In the genomic region with DNA sequence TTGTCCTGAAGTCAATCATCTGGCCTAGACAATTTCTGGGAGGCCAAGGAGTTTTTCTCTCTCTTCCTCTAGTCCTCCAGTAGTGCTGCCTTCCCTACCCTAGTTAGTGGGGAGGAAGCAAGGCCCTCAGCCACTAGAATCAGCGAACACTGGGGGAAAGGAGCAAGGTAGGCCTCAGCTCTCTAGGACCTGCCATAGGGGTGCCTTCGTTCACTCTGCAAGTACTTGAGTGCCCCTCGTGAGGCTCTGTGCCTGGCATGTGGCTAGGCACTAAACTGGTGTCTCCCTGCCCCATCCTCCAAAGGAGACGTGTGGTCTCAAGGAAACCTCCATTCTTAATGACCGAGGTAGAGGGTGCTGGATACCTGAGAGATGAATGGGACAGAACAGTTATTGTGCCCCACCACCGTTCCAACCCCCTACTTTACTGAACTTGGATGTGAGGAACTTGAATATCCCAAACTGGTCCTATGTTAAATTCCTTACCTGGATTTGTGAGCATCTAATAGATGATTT, we compare ENCODE assay signal across 10 cellular contexts. TPM values are rescaled to one million over a fixed set of nuclear protein-coding genes. Genes with fewer than 3 reads are reported as not detected.
DNase-seq lines count a peak whose midpoint lies in the region; ATAC-seq, FAIRE-seq and TF ChIP-seq lines count a peak whose summit lies in the region.
"Had no signal": no experiment of that assay in that cellular context is flagged by ENCODE, and none has a peak within 500 bp of the region (broad histone marks: within the 10 kb centered on the region; RNA-seq: fewer than 3 reads in every experiment).

No MANE protein-coding gene starts in this region.

- POLR2A ChIA-PET in activated B cell treated with CpG ODN at 0.5 μM for 24 hours (lab: Charles Lee) = interaction anchor here (1.0 to 2.6 kb wide), 5 partner anchors 13 to 172 kb away, joined by 4 to 14 read pairs (median 10); a partner anchor contains a TSS

- H3K27ac ChIP-seq in heart left ventricle (peak overlapping the region in 4 of 12 donors; percentile 13 to 93 (median 50)), right cardiac atrium (ENCODE audit: low read length) (no peak overlapping the region), keratinocyte (ENCODE audit: control insufficient read depth, insufficient read depth, low read length) (peak overlapping the region; percentile 89), upper lobe of right lung (peak overlapping the region; percentile 74)
- H3K27ac ChIP-seq: SJSA1 had no signal

- no peaks in the 10 kb centered on the region for H4K20me1 ChIP-seq in keratinocyte (ENCODE audit: control insufficient read depth, extremely low read depth, insufficient read depth, low read length)

- dilution Hi-C loops in keratinocyte (cut with MboI; ENCODE audit: extremely low pct_ligation_motif_present, low sequenced_read_pairs) = no loop called here

- H3K27me3 ChIP-seq in heart left ventricle (no peaks in the 10 kb centered on the region), right cardiac atrium (ENCODE audit: control insufficient read depth, insufficient read depth) (no peaks in the 10 kb centered on the region), keratinocyte (ENCODE audit: control insufficient read depth, extremely low read depth, insufficient read depth, low read length) (no peaks in the 10 kb centered on the region), upper lobe of right lung (no peaks in the 10 kb centered on the region)
- H3K27me3 ChIP-seq: SJSA1 had no signal

- no peak for FAIRE-seq in keratinocyte (lab: Jason Lieb, UNC)

- peak overlapping the region; percentile 85 for H3K4me3 Mint-ChIP-seq in activated B cell treated with CpG ODN at 0.5 μM for 24 hours

- DNase-seq in heart left ventricle (no peak), right cardiac atrium (no peak), activated B cell treated with CpG ODN at 0.5 μM for 24 hours (no peak), keratinocyte (ENCODE audit: low read depth, low spot score) (no peak), upper lobe of right lung (no peak), NCI-H1417 (lab: John Stamatoyannopoulos, UW) (no peak), DMS 273 treated with DMSO at 0.1 percent for 48 hours (lab: John Stamatoyannopoulos, UW) (no peak)
- DNase-seq: nephron progenitor cell had no signal

- H3K36me3 Mint-ChIP-seq in activated B cell treated with CpG ODN at 0.5 μM for 24 hours (ENCODE audit: low read depth) = peaks cover 26% of the 10 kb centered on the region

- peak overlapping the region; percentile 97 for H3K27ac Mint-ChIP-seq in activated B cell treated with CpG ODN at 0.5 μM for 24 hours
- H3K27ac Mint-ChIP-seq: nephron progenitor cell had no signal

- H3K4me2 ChIP-seq in keratinocyte (ENCODE audit: control insufficient read depth, extremely low read depth, insufficient read depth, low read depth, low read length) = peak overlapping the region; percentile 98

- H3K4me1 Mint-ChIP-seq in activated B cell treated with CpG ODN at 0.5 μM for 24 hours = peaks cover 64% of the 10 kb centered on the region

- H3K27me3 Mint-ChIP-seq in activated B cell treated with CpG ODN at 0.5 μM for 24 hours = no peaks in the 10 kb centered on the region

- H3K4me3 ChIP-seq in heart left ventricle (peak overlapping the region in 7 of 12 donors; percentile 47 to 71 (median 53)), right cardiac atrium (ENCODE audit: low read length) (no peak overlapping the region), keratinocyte (ENCODE audit: control insufficient read depth in 2 of 3, extremely low read depth in 1 of 3, insufficient read depth in 2 of 3, low read depth in 1 of 3, low read length in 3 of 3) (peak overlapping the region; percentile 60 to 86 (median 73)), upper lobe of right lung (peak overlapping the region; percentile 47)
- H3K4me3 ChIP-seq: SJSA1 had no signal

- H3K79me2 ChIP-seq in keratinocyte (ENCODE audit: control insufficient read depth, insufficient read depth, low read length) = peaks cover 27% of the 10 kb centered on the region

- TF ChIP-seq CTCF in heart left ventricle (IDR thresholded peaks at IDR 0.05) (no peak), activated B cell treated with CpG ODN at 0.5 μM for 24 hours (IDR thresholded peaks at IDR 0.05) (no peak), keratinocyte (optimal IDR thresholded peaks at IDR 0.05 in 1 of 3, IDR thresholded peaks at IDR 0.05 in 1 of 3, conservative IDR thresholded peaks at IDR 0.05 in 1 of 3; ENCODE audit: extremely low read depth in 1 of 3, insufficient read depth in 2 of 3, low read length in 3 of 3) (no peak), upper lobe of right lung (IDR thresholded peaks at IDR 0.05) (no peak)

- H3K4me1 ChIP-seq in heart left ventricle (peaks cover 0 to 67% (median 18%) of the 10 kb centered on the region in 12 donors), right cardiac atrium (ENCODE audit: control insufficient read depth, insufficient read depth, low read length) (no peaks in the 10 kb centered on the region), keratinocyte (ENCODE audit: control insufficient read depth, extremely low read depth, insufficient read depth, low read length) (peaks cover 46% of the 10 kb centered on the region), upper lobe of right lung (peaks cover 33% of the 10 kb centered on the region)
- H3K4me1 ChIP-seq: SJSA1 had no signal

- H3K9me3 ChIP-seq in heart left ventricle (no peaks in the 10 kb centered on the region), right cardiac atrium (ENCODE audit: control insufficient read depth, low read length) (no peaks in the 10 kb centered on the region), keratinocyte (ENCODE audit: control insufficient read depth, low read depth, low read length) (no peaks in the 10 kb centered on the region), upper lobe of right lung (no peaks in the 10 kb centered on the region)
- H3K9me3 ChIP-seq: SJSA1 had no signal

- H3K9ac ChIP-seq in keratinocyte (ENCODE audit: control insufficient read depth, extremely low read depth, insufficient read depth, low read length) = peak overlapping the region; percentile 86

- peak overlapping the region; percentile 36 for H2AFZ ChIP-seq in keratinocyte (ENCODE audit: control insufficient read depth, low read length)

- intact Hi-C loops in heart left ventricle (cut with DNase I) (loop anchor here in 5 of 10 donors (5.0 kb wide), 2 partner anchors 149 to 154 kb away; a partner anchor contains a TSS), right cardiac atrium (cut with DNase I) (loop anchor here in 1 of 4 donors (5.0 kb wide), 1 partner anchor 154 kb away; a partner anchor contains a TSS), activated B cell treated with CpG ODN at 0.5 μM for 24 hours (cut with micrococcal nuclease) (loop anchor here (1.0 to 10.0 kb wide), 2 partner anchors 13 to 286 kb away; no protein-coding TSS in a partner anchor), upper lobe of right lung (cut with DNase I) (no loop called here)

- ATAC-seq in heart left ventricle = no peak
- no peak for ATAC-seq in right cardiac atrium
- ATAC-seq in activated B cell treated with CpG ODN at 0.5 μM for 24 hours (ENCODE audit: low read depth) = no peak
- no peak for ATAC-seq in upper lobe of right lung
- no peak for ATAC-seq in SK-N-SH treated with all-trans-retinoic acid at 6 μM for 48 hours

- 86 to 100% (median 95%) methylated on average over 6 of the region's 6 CpGs for WGBS in heart left ventricle, 4 donors
- whole genome bisulfite sequencing in right cardiac atrium = 85% methylated on average over 6 of the region's 6 CpGs

- peaks cover 0 to 27% (median 16%) of the 10 kb centered on the region in 9 donors for H3K36me3 ChIP-seq in heart left ventricle
- H3K36me3 ChIP-seq in keratinocyte (ENCODE audit: control insufficient read depth in 2 of 2, extremely low read depth in 1 of 2, insufficient read depth in 2 of 2, low read length in 2 of 2) = peaks cover 4 to 12% of the 10 kb centered on the region in 2 experiments
- H3K36me3 ChIP-seq in upper lobe of right lung = peaks cover 17% of the 10 kb centered on the region

- no peaks in the 10 kb centered on the region for H3K9me1 ChIP-seq in keratinocyte (ENCODE audit: control insufficient read depth, extremely low read depth, insufficient read depth, low read length)

- CTCF ChIA-PET in activated B cell treated with CpG ODN at 0.5 μM for 24 hours (lab: Charles Lee) = interaction anchor here (0.8 to 7.6 kb wide), 8 partner anchors 8 to 438 kb away, joined by 3 to 146 read pairs (median 8); a partner anchor contains a TSS

- no peaks in the 10 kb centered on the region for H3K9me3 Mint-ChIP-seq in activated B cell treated with CpG ODN at 0.5 μM for 24 hours
- H3K9me3 Mint-ChIP-seq: nephron progenitor cell had no signal

- TF ChIP-seq POLR2A in heart left ventricle (IDR thresholded peaks at IDR 0.05) = no peak

RNA-seq across cellular contexts. Expression of a gene that starts 1.1 kb away (rescaled TPM):
- total RNA-seq in heart left ventricle = 10 to 100 TPM in 1 of 9 donors, 1 to 10 TPM in 5, under 1 TPM in 3; 0.38 to 14.4 (median 1.3) TPM
- polyA plus RNA-seq in heart left ventricle = under 1 TPM; 0.72 to 0.86 TPM
- total RNA-seq in right cardiac atrium = 1 to 10 TPM; 2.2 to 3.6 (median 2.7) TPM
- polyA plus RNA-seq in right cardiac atrium = 1.3 TPM
- 68.7 and 79.9 TPM in 2 replicates for total RNA-seq in activated B cell treated with CpG ODN at 0.5 μM for 24 hours
- polyA plus RNA-seq in keratinocyte = 12.4 to 17.4 TPM (median 17.3 TPM) in 3 replicates
- polyA plus RNA-seq in keratinocyte (2011; ENCODE audit: low read depth) = 9.1 TPM
- 6.4 and 10.8 TPM in 2 replicates for polyA plus RNA-seq in keratinocyte (2011; cell fraction: cytosol; rRNA removed)
- 22.6 and 34.0 TPM in 2 replicates for polyA plus RNA-seq in keratinocyte (2011; cell fraction: nucleus; rRNA removed)
- polyA plus RNA-seq in keratinocyte (2012; ENCODE audit: low replicate concordance) = 12.0 and 15.8 TPM in 2 replicates
- 8.1 to 13.7 TPM (median 12.6 TPM) in 3 replicates for polyA minus RNA-seq in keratinocyte
- polyA minus RNA-seq in keratinocyte (2011; cell fraction: cytosol; rRNA and poly(A)+ RNA removed) = 15.9 TPM
- 13.2 and 17.5 TPM in 2 replicates for polyA minus RNA-seq in keratinocyte (2011; cell fraction: nucleus; rRNA and poly(A)+ RNA removed)
- 17.4 TPM for total RNA-seq in upper lobe of right lung

RNA-seq across cellular contexts. Expression of a gene that starts 39.1 kb away (rescaled TPM):
- total RNA-seq in heart left ventricle (10 to 100 TPM; 26.2 to 46.1 (median 33.0) TPM), right cardiac atrium (10 to 100 TPM; 28.6 to 44.4 (median 38.2) TPM), activated B cell treated with CpG ODN at 0.5 μM for 24 hours (54.8 and 57.9 TPM in 2 replicates), upper lobe of right lung (31.3 TPM)
- polyA plus RNA-seq in heart left ventricle (10 to 100 TPM; 20.2 to 42.3 TPM), right cardiac atrium (35.8 TPM), keratinocyte (7.2 to 11.5 TPM (median 7.6 TPM) in 3 replicates)
- polyA plus RNA-seq in keratinocyte (2011; ENCODE audit: low read depth) = 3.7 TPM
- polyA plus RNA-seq in keratinocyte (2011; cell fraction: cytosol; rRNA removed) = 5.8 and 7.7 TPM in 2 replicates
- polyA plus RNA-seq in keratinocyte (2011; cell fraction: nucleus; rRNA removed) = 22.6 and 32.4 TPM in 2 replicates
- polyA plus RNA-seq in keratinocyte (2012; ENCODE audit: low replicate concordance) = 6.7 and 7.8 TPM in 2 replicates
- polyA minus RNA-seq in keratinocyte = 8.9 to 18.2 TPM (median 16.5 TPM) in 3 replicates
- 10.7 TPM for polyA minus RNA-seq in keratinocyte (2011; cell fraction: cytosol; rRNA and poly(A)+ RNA removed)
- 9.7 and 10.9 TPM in 2 replicates for polyA minus RNA-seq in keratinocyte (2011; cell fraction: nucleus; rRNA and poly(A)+ RNA removed)

RNA-seq across cellular contexts. Expression of a gene that starts 43.7 kb away (rescaled TPM):
- total RNA-seq in heart left ventricle (10 to 100 TPM; 10.0 to 22.0 (median 13.4) TPM), right cardiac atrium (10 to 100 TPM; 20.5 to 22.6 (median 21.3) TPM), activated B cell treated with CpG ODN at 0.5 μM for 24 hours (20.2 and 21.4 TPM in 2 replicates), upper lobe of right lung (31.6 TPM)
- polyA plus RNA-seq in heart left ventricle (10 to 100 TPM; 13.8 to 23.8 TPM), right cardiac atrium (21.2 TPM), keratinocyte (15.1 to 24.4 TPM (median 20.6 TPM) in 3 replicates)
- 11.1 TPM for polyA plus RNA-seq in keratinocyte (2011; ENCODE audit: low read depth)
- 17.4 and 22.7 TPM in 2 replicates for polyA plus RNA-seq in keratinocyte (2011; cell fraction: cytosol; rRNA removed)
- polyA plus RNA-seq in keratinocyte (2011; cell fraction: nucleus; rRNA removed) = 30.6 and 39.0 TPM in 2 replicates
- 31.1 and 48.5 TPM in 2 replicates for polyA plus RNA-seq in keratinocyte (2012; ENCODE audit: low replicate concordance)
- 28.7 to 66.9 TPM (median 29.2 TPM) in 3 replicates for polyA minus RNA-seq in keratinocyte
- polyA minus RNA-seq in keratinocyte (2011; cell fraction: cytosol; rRNA and poly(A)+ RNA removed) = 21.1 TPM
- 16.0 and 19.2 TPM in 2 replicates for polyA minus RNA-seq in keratinocyte (2011; cell fraction: nucleus; rRNA and poly(A)+ RNA removed)
